In genomic region chr10:96695975-96696634, GRCh38 we compare ENCODE assay signal across 24 cellular contexts. TPM values are rescaled to one million over a fixed set of nuclear protein-coding genes. Genes with fewer than 3 reads are reported as not detected.
DNase-seq lines count a peak whose midpoint lies in the region; ATAC-seq, FAIRE-seq and TF ChIP-seq lines count a peak whose summit lies in the region.
"Had no signal": no experiment of that assay in that cellular context is flagged by ENCODE, and none has a peak within 500 bp of the region (broad histone marks: within the 10 kb centered on the region; RNA-seq: fewer than 3 reads in every experiment).

No MANE protein-coding gene starts in this region.

- H3K27ac ChIP-seq in CD4-positive, CD25-positive, alpha-beta regulatory T cell (ENCODE audit: insufficient read depth, low read length, poor library complexity, severe bottlenecking), result no peak overlapping the region
- H3K27ac ChIP-seq: KMS-11, thoracic aorta had no signal

- peaks cover 13% of the 10 kb centered on the region for H3K4me1 ChIP-seq in CD4-positive, CD25-positive, alpha-beta regulatory T cell (ENCODE audit: control insufficient read depth, insufficient read depth, low read length, poor library complexity, severe bottlenecking)

- no peaks in the 10 kb centered on the region for H3K27me3 Mint-ChIP-seq in CD4-positive, CD25-positive, alpha-beta regulatory T cell
- H3K27me3 Mint-ChIP-seq in activated B cell treated with CpG ODN at 0.5 μM for 24 hours (no peaks in the 10 kb centered on the region), natural killer cell (ENCODE audit: low read depth in 2 of 2) (no peaks in the 10 kb centered on the region)
- H3K27me3 Mint-ChIP-seq: CD4-positive, alpha-beta memory T cell had no signal

- DNase-seq in CD4-positive, CD25-positive, alpha-beta regulatory T cell, result no peak
- no peak for DNase-seq in GM12891 (ENCODE audit: insufficient read length, low spot score)
- DNase-seq in activated B cell treated with CpG ODN at 0.5 μM for 24 hours, result no peak
- DNase-seq in natural killer cell, result no peak
- no peak for DNase-seq in RKO (ENCODE audit: low spot score)
- no peak for DNase-seq in epidermal melanocyte (ENCODE audit: insufficient read length, low spot score)
- DNase-seq: activated CD8-positive, alpha-beta memory T cell treated with anti-CD3 and anti-CD28 coated beads, Interleukin-2, amount 50 U/mL, for 4 hours; activated naive CD4-positive, alpha-beta T cell treated with Interleukin-2 at 50 U/mL for 16 hours; cerebellar nuclear complex; DMS79; HCEC 1CT; NCI-H1092 treated with DMSO at 0.1 percent for 48 hours; NCI-H2081; NCI-H446 treated with DMSO at 0.1 percent for 48 hours; right cardiac atrium; SK-N-SH had no signal

- H3K9me3 Mint-ChIP-seq in CD4-positive, CD25-positive, alpha-beta regulatory T cell, result no peaks in the 10 kb centered on the region
- H3K9me3 Mint-ChIP-seq in activated B cell treated with CpG ODN at 0.5 μM for 24 hours, result no peaks in the 10 kb centered on the region
- H3K9me3 Mint-ChIP-seq in natural killer cell, result no peaks in the 10 kb centered on the region

- H3K4me3 ChIP-seq in CD4-positive, CD25-positive, alpha-beta regulatory T cell (ENCODE audit: low read depth, low read length), result no peak overlapping the region
- H3K4me3 ChIP-seq: thoracic aorta had no signal

- TF ChIP-seq CTCF in activated B cell treated with CpG ODN at 0.5 μM for 24 hours (IDR thresholded peaks at IDR 0.05) (no peak), natural killer cell (IDR thresholded peaks at IDR 0.05) (no peak)

- CTCF ChIA-PET in activated B cell treated with CpG ODN at 0.5 μM for 24 hours (lab: Charles Lee), result interaction anchor here (1.0 to 2.0 kb wide), 4 partner anchors 23 to 55 kb away, joined by 3 to 6 read pairs (median 6); no protein-coding TSS in a partner anchor

- POLR2A ChIA-PET in activated B cell treated with CpG ODN at 0.5 μM for 24 hours (lab: Charles Lee), result interaction anchor here (0.7 to 2.9 kb wide), 7 partner anchors 9 to 52 kb away, joined by 3 to 33 read pairs (median 5); no protein-coding TSS in a partner anchor

- peak; percentile 87 for FAIRE-seq in GM12891 (lab: Jason Lieb, UNC)
- FAIRE-seq: astrocyte, frontal cortex had no signal

- no peak for ATAC-seq in CD4-positive, CD25-positive, alpha-beta regulatory T cell (ENCODE audit: low read depth in 2 of 2)
- ATAC-seq in activated B cell treated with CpG ODN at 0.5 μM for 24 hours (ENCODE audit: low read depth), result no peak
- ATAC-seq in natural killer cell, result peak; percentile 13 to 26 (median 19)
- ATAC-seq in GM21717 (IDR thresholded peaks at IDR 0.05; ENCODE audit: unreplicated experiment), result no peak
- ATAC-seq: esophagus mucosa, right cardiac atrium had no signal

- peaks cover 19 to 22% (median 20%) of the 10 kb centered on the region in 4 donors for H3K4me1 Mint-ChIP-seq in CD4-positive, CD25-positive, alpha-beta regulatory T cell
- H3K4me1 Mint-ChIP-seq in activated B cell treated with CpG ODN at 0.5 μM for 24 hours (peaks cover 90% of the 10 kb centered on the region), natural killer cell (peaks cover 61 to 75% of the 10 kb centered on the region in 2 donors)

- no peaks in the 10 kb centered on the region for H3K9me3 ChIP-seq in CD4-positive, CD25-positive, alpha-beta regulatory T cell (ENCODE audit: control insufficient read depth in 2 of 2, low read length in 2 of 2)
- H3K9me3 ChIP-seq: SK-N-SH, thoracic aorta had no signal

- H3K27ac Mint-ChIP-seq in CD4-positive, CD25-positive, alpha-beta regulatory T cell, result peak overlapping the region in 2 of 3 donors; percentile 14 to 15
- peak overlapping the region; percentile 92 for H3K27ac Mint-ChIP-seq in activated B cell treated with CpG ODN at 0.5 μM for 24 hours
- peak overlapping the region; percentile 90 to 98 for H3K27ac Mint-ChIP-seq in natural killer cell

- TF ChIP-seq POLR2A in GM12891 (IDR thresholded peaks at IDR 0.05; ENCODE audit: low read depth, low read length), result no peak

- H3K36me3 ChIP-seq in CD4-positive, CD25-positive, alpha-beta regulatory T cell (ENCODE audit: control insufficient read depth, insufficient read depth, low read length), result no peaks in the 10 kb centered on the region
- H3K36me3 ChIP-seq: thoracic aorta had no signal

- no peaks in the 10 kb centered on the region for H3K27me3 ChIP-seq in CD4-positive, CD25-positive, alpha-beta regulatory T cell (ENCODE audit: control insufficient read depth, insufficient read depth, low read length)

- intact Hi-C loops in activated B cell treated with CpG ODN at 0.5 μM for 24 hours (cut with micrococcal nuclease), result loop anchor here (1.0 kb wide), 1 partner anchor 10 kb away; no protein-coding TSS in a partner anchor
- intact Hi-C loops in natural killer cell (cut with micrococcal nuclease), result loop anchor here (1.0 to 2.0 kb wide), 4 partner anchors 19 to 44 kb away; no protein-coding TSS in a partner anchor

- no peaks in the 10 kb centered on the region for H3K36me3 Mint-ChIP-seq in CD4-positive, CD25-positive, alpha-beta regulatory T cell
- peaks cover 58% of the 10 kb centered on the region for H3K36me3 Mint-ChIP-seq in activated B cell treated with CpG ODN at 0.5 μM for 24 hours (ENCODE audit: low read depth)
- H3K36me3 Mint-ChIP-seq in natural killer cell, result no peaks in the 10 kb centered on the region
- H3K36me3 Mint-ChIP-seq: CD4-positive, alpha-beta memory T cell had no signal

- H3K4me3 Mint-ChIP-seq in CD4-positive, CD25-positive, alpha-beta regulatory T cell, result peak overlapping the region in 3 of 4 donors; percentile 0 to 70 (median 31)
- peak overlapping the region; percentile 84 for H3K4me3 Mint-ChIP-seq in activated B cell treated with CpG ODN at 0.5 μM for 24 hours
- H3K4me3 Mint-ChIP-seq in natural killer cell, result peak overlapping the region; percentile 87

TF ChIP-seq in GM12891, 5 proteins besides CTCF, POLR2A, EP300 and RAD21:
- TF ChIP-seq POLR2AphosphoS5 (IDR thresholded peaks at IDR 0.05; ENCODE audit: low read depth, low read length) (no peak), PAX5 (IDR thresholded peaks at IDR 0.05; ENCODE audit: insufficient read depth, low read length, severe bottlenecking) (no peak), TAF1 (IDR thresholded peaks at IDR 0.05; ENCODE audit: low read depth, low read length) (no peak)

RNA-seq across cellular contexts. Expression of gene PIK3AP1, which starts 24.2 kb away (rescaled TPM):
- total RNA-seq in CD4-positive, CD25-positive, alpha-beta regulatory T cell, result 1.5 TPM
- 1 to 10 TPM in 3 of 4 donors, under 1 TPM in 1; 0.92 to 3.5 (median 1.8) TPM for polyA plus RNA-seq in CD4-positive, CD25-positive, alpha-beta regulatory T cell
- 73.5 TPM for polyA plus RNA-seq in GM12891 (2012; ENCODE audit: low read depth, missing spikeins)
- total RNA-seq in activated B cell treated with CpG ODN at 0.5 μM for 24 hours (156 and 157 TPM in 2 replicates), natural killer cell (100 to 1,000 TPM in 1 of 3 donors, 10 to 100 TPM in 2; 95.3 to 137 (median 97.1) TPM)
- total RNA-seq: RPMI7951 had no signal

Comparison
In these comparisons a context has a peak if more than half of its experiments do, and no peak if none do; other contexts are left out.
1. ATAC-seq: peak in natural killer cell (3 of 3); none in CD4-positive, CD25-positive, alpha-beta regulatory T cell (0 of 2), activated B cell treated with CpG ODN at 0.5 μM for 24 hours (single experiment) and GM21717 (single experiment).
2. H3K27ac Mint-ChIP-seq: peak in every context shown above with its lines; median percentile 94 in natural killer cell; 92 in activated B cell treated with CpG ODN at 0.5 μM for 24 hours; 14 in CD4-positive, CD25-positive, alpha-beta regulatory T cell.
3. H3K4me3 Mint-ChIP-seq: peak in every context shown above with its lines; median percentile 87 in natural killer cell; 84 in activated B cell treated with CpG ODN at 0.5 μM for 24 hours; 31 in CD4-positive, CD25-positive, alpha-beta regulatory T cell.
4. RNA of gene PIK3AP1, which starts 24.2 kb away (total RNA-seq): 156 to 157 TPM in activated B cell treated with CpG ODN at 0.5 μM for 24 hours and 95.3 to 137 TPM in natural killer cell; 1.5 TPM in CD4-positive, CD25-positive, alpha-beta regulatory T cell (single experiment); every median in the first group is over 10 times any median in the second.